16 cellular contexts compared by ENCODE assay signal in the genomic region with DNA sequence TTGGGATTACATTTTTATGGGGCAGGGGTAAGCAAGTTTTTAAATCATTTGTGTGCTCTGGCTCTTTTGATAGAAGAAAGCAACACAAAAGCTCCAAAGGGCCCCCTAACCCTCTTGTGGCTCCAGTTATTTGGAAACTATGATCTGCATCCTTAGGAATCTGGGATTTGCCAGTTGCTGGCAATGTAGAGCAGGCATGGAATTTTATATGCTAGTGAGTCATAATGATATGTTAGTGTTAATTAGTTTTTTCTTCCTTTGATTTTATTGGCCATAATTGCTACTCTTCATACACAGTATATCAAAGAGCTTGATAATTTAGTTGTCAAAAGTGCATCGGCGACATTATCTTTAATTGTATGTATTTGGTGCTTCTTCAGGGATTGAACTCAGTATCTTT. TPM values are rescaled to one million over a fixed set of nuclear protein-coding genes. Genes with fewer than 3 reads are reported as not detected.
DNase-seq lines count a peak whose midpoint lies in the region; ATAC-seq and TF ChIP-seq lines count a peak whose summit lies in the region.
"Had no signal": no experiment of that assay in that cellular context is flagged by ENCODE, and none has a peak within 500 bp of the region (broad histone marks: within the 10 kb centered on the region; RNA-seq: fewer than 3 reads in every experiment).

No MANE protein-coding gene starts in this region.

- H3K9me3 Mint-ChIP-seq in mesothelial cell of epicardium, result peaks cover 15% of the 10 kb centered on the region

- H3K36me3 Mint-ChIP-seq in mesothelial cell of epicardium, result no peaks in the 10 kb centered on the region

- in situ Hi-C loops in astrocyte of the cerebellum (cut with HindIII; ENCODE audit: low sequenced_read_pairs), result no loop called here
- in situ Hi-C loops in ACHN (cut with HindIII; ENCODE audit: low pct_ligation_motif_present, low pct_unique_long_range_greater_than_20kb, low sequenced_read_pairs), result no loop called here

- H3K36me3 ChIP-seq in effector memory CD4-positive, alpha-beta T cell (ENCODE audit: control insufficient read depth, insufficient read depth, low read length), result no peaks in the 10 kb centered on the region
- H3K36me3 ChIP-seq: tibial artery had no signal

- no peaks in the 10 kb centered on the region for H3K27me3 ChIP-seq in effector memory CD4-positive, alpha-beta T cell (replicated peaks; ENCODE audit: control insufficient read depth, insufficient read depth, low read length, poor library complexity, severe bottlenecking)
- H3K27me3 ChIP-seq: tibial artery had no signal

- ATAC-seq in HG02763 (IDR thresholded peaks at IDR 0.05; ENCODE audit: unreplicated experiment), result no peak
- ATAC-seq: activated CD8-positive, alpha-beta T cell treated with anti-CD3 and anti-CD28 coated beads for 36 hours had no signal

- peak overlapping the region; percentile 3 for H3K27ac Mint-ChIP-seq in mesothelial cell of epicardium
- H3K27ac Mint-ChIP-seq: activated CD8-positive, alpha-beta T cell treated with anti-CD3 and anti-CD28 coated beads for 36 hours; IgD-negative memory B cell; memory B cell had no signal

- no peaks in the 10 kb centered on the region for H3K4me1 ChIP-seq in effector memory CD4-positive, alpha-beta T cell (ENCODE audit: control insufficient read depth, insufficient read depth, low read length, poor library complexity, severe bottlenecking)

- H3K4me3 ChIP-seq in AG09309 (ENCODE audit: control insufficient read depth, low read depth, low read length) (no peak overlapping the region), astrocyte of the cerebellum (ENCODE audit: low read depth, low read length) (no peak overlapping the region)
- H3K4me3 ChIP-seq in effector memory CD4-positive, alpha-beta T cell (ENCODE audit: insufficient read depth, low read depth, low read length, poor library complexity, severe bottlenecking), result no peak overlapping the region
- H3K4me3 ChIP-seq: tibial artery had no signal

- no peak overlapping the region for H3K27ac ChIP-seq in effector memory CD4-positive, alpha-beta T cell (ENCODE audit: insufficient read depth, low read length, poor library complexity, severe bottlenecking)
- H3K27ac ChIP-seq: epithelial cell of prostate had no signal

- TF ChIP-seq CTCF in AG09309 (IDR thresholded peaks at IDR 0.05; ENCODE audit: control insufficient read depth, insufficient read depth, low read depth, low read length, missing control alignments) (no peak), astrocyte of the cerebellum (IDR thresholded peaks at IDR 0.05; ENCODE audit: low read depth, low read length, missing control alignments) (no peak), mesothelial cell of epicardium (IDR thresholded peaks at IDR 0.05; ENCODE audit: unreplicated experiment) (no peak)

- peaks cover 15% of the 10 kb centered on the region for H3K4me1 Mint-ChIP-seq in mesothelial cell of epicardium
- H3K4me1 Mint-ChIP-seq: IgD-negative memory B cell, memory B cell had no signal

- peak; percentile 13 for DNase-seq in AG09309 (ENCODE audit: low read depth)
- peak; percentile 8 for DNase-seq in LoVo (ENCODE audit: low spot score)
- DNase-seq in astrocyte of the cerebellum (ENCODE audit: low read depth), result peak; percentile 16
- no peak for DNase-seq in mesothelial cell of epicardium (ENCODE audit: low spot score in 2 of 2, unreplicated experiment in 2 of 2)
- no peak for DNase-seq in NCI-H1105 treated with DMSO at 0.1 percent for 48 hours (lab: John Stamatoyannopoulos, UW)
- DNase-seq in effector memory CD4-positive, alpha-beta T cell, result no peak
- DNase-seq in ACHN, result no peak
- DNase-seq: activated CD8-positive, alpha-beta T cell treated with anti-CD3 and anti-CD28 coated beads for 36 hours; DMS 273 treated with DMSO at 0.1 percent for 48 hours; NCI-H526; SHP77; tibial artery had no signal

- H3K27me3 Mint-ChIP-seq in mesothelial cell of epicardium (ENCODE audit: low read depth), result peaks cover 10% of the 10 kb centered on the region

- no peaks in the 10 kb centered on the region for H3K9me3 ChIP-seq in effector memory CD4-positive, alpha-beta T cell (ENCODE audit: control insufficient read depth, low read length)

- no peak overlapping the region for H3K4me3 Mint-ChIP-seq in mesothelial cell of epicardium
- H3K4me3 Mint-ChIP-seq: activated CD8-positive, alpha-beta T cell treated with anti-CD3 and anti-CD28 coated beads for 36 hours; IgD-negative memory B cell; memory B cell had no signal

RNA-seq across cellular contexts. Expression of gene RAG1, which starts 10.1 kb away (rescaled TPM):
- total RNA-seq in mesothelial cell of epicardium, result 1.4 to 2.9 TPM (median 1.9 TPM) in 3 replicates

RNA-seq across cellular contexts. Expression of gene IFTAP, which starts 16.4 kb away (rescaled TPM):
- 31.7 to 40.5 TPM (median 34.0 TPM) in 3 replicates for total RNA-seq in mesothelial cell of epicardium

RNA-seq across cellular contexts. Expression of gene RAG2, which starts 20.2 kb away (rescaled TPM):
- total RNA-seq in mesothelial cell of epicardium, result not detected in 3 replicates
- total RNA-seq: activated CD8-positive, alpha-beta T cell treated with anti-CD3 and anti-CD28 coated beads for 36 hours had no signal

Comparison
In these comparisons a context has a peak if more than half of its experiments do, and no peak if none do; other contexts are left out.
1. DNase-seq: peak in AG09309 (single experiment), LoVo (single experiment) and astrocyte of the cerebellum (single experiment); none in mesothelial cell of epicardium (0 of 2), NCI-H1105 treated with DMSO at 0.1 percent for 48 hours (single experiment), effector memory CD4-positive, alpha-beta T cell (0 of 3) and ACHN (single experiment).